1 cellular context compared by ENCODE assay signal in the genomic region with DNA sequence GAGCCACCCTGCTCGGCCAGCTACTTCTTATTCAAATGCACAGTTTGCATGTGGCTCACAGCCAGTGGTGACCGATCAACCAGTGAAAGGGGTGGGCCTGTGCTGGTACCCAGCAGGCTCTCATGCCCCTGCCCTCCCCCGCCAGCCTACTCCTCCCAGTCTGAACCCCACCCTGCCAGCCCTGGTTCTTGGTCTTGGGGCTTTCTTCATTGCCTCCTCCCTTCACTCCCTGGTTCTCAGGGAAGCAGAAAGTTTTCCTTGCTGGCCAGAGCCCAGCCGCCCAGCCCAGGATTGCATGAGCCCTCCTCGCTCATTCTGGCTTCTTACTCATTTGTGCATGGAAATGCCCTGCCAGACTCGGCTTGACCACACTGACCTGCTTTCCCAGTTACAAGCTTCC.
TF ChIP-seq lines count a peak whose summit lies in the region.

No MANE protein-coding gene starts in this region.

TF ChIP-seq in GM23338, 12 proteins besides CTCF, POLR2A, EP300 and RAD21:
- TF ChIP-seq, protein P1, sequence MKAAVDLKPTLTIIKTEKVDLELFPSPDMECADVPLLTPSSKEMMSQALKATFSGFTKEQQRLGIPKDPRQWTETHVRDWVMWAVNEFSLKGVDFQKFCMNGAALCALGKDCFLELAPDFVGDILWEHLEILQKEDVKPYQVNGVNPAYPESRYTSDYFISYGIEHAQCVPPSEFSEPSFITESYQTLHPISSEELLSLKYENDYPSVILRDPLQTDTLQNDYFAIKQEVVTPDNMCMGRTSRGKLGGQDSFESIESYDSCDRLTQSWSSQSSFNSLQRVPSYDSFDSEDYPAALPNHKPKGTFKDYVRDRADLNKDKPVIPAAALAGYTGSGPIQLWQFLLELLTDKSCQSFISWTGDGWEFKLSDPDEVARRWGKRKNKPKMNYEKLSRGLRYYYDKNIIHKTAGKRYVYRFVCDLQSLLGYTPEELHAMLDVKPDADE (IDR thresholded peaks at IDR 0.05) = no peak
- TF ChIP-seq EZH2 (IDR thresholded peaks at IDR 0.05; ENCODE audit: low read depth, unreplicated experiment) = no peak
- no peak for TF ChIP-seq CREB1 (CRISPR knock-in tag; IDR thresholded peaks at IDR 0.05; ENCODE audit: low read depth)
- no peak for TF ChIP-seq POLR2AphosphoS5 (IDR thresholded peaks at IDR 0.05; ENCODE audit: low read depth)
- TF ChIP-seq ZNF462 (CRISPR knock-in tag; IDR thresholded peaks at IDR 0.05) = no peak
- no peak for TF ChIP-seq NANOG (IDR thresholded peaks at IDR 0.05; ENCODE audit: borderline replicate concordance)
TF ChIP-seq in GM23338: peak in this region for 0.
